25 cellular contexts compared by ENCODE assay signal in the genomic region with DNA sequence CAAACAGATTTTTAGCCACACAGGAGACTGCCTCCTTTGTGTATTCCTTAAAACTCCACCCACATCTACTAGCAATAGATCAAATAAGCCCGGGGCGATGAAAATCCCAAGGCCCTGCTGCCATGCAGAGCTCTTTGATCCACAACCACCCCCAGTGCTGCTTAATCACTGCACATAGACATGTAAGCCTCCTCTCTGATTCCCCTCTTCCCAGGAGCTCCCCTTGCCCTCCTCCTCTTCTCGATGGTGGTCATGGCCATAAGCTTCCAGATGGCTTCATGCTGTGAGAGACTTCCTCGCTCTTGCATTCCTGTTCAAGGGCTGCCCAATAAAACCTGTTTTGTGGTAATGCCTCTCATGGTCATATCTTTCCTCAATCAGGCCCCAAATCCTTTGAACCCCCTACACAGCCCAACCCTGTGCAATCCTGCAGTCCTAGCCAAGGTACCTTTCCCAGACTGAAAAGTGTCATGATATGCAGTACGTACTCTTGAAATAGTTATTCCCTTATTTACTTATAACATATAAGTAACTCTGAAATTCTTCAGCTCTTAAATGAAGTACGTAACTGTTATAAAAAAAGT.
DNase-seq lines count a peak whose midpoint lies in the region; ATAC-seq and TF ChIP-seq lines count a peak whose summit lies in the region.
"Had no signal": no experiment of that assay in that cellular context is flagged by ENCODE, and none has a peak within 500 bp of the region (broad histone marks: within the 10 kb centered on the region; RNA-seq: fewer than 3 reads in every experiment).

No MANE protein-coding gene starts in this region.

- H3K36me3 ChIP-seq in left ventricle myocardium inferior (no peaks in the 10 kb centered on the region), SK-N-MC (ENCODE audit: insufficient read depth, low read length) (peaks cover 3% of the 10 kb centered on the region; the same call in 1 of the 2 replicates), smooth muscle cell (ENCODE audit: low read depth) (no peaks in the 10 kb centered on the region), OCI-LY7 (ENCODE audit: insufficient read depth, low read length) (no peaks in the 10 kb centered on the region)
- H3K36me3 ChIP-seq: BE2C, breast epithelium, pancreas, transverse colon had no signal

- TF ChIP-seq CTCF in left ventricle myocardium inferior (IDR thresholded peaks at IDR 0.05; ENCODE audit: borderline replicate concordance) (no peak), smooth muscle cell (IDR thresholded peaks at IDR 0.05; ENCODE audit: borderline replicate concordance, insufficient read depth, poor library complexity, severe bottlenecking) (no peak), OCI-LY7 (conservative IDR thresholded peaks at IDR 0.05; ENCODE audit: low read length) (no peak)

- DNase-seq in left ventricle myocardium inferior: no peak
- DNase-seq in left ventricle myocardium superior: no peak
- DNase-seq in SK-N-MC (ENCODE audit: low read depth, low spot score): peak; percentile 59
- DNase-seq in iPS DF 19.7 (ENCODE audit: low read depth, low spot score): peak; percentile 67
- DNase-seq in smooth muscle cell (lab: John Stamatoyannopoulos, UW; ENCODE audit: unreplicated experiment): no peak
- no peak for DNase-seq in OCI-LY7 (ENCODE audit: low spot score)
- DNase-seq: activated CD4-positive, alpha-beta T cell treated with anti-CD3 and anti-CD28 coated beads, Interleukin-2, amount 50 U/mL, for 48 hours; activated CD4-positive, CD25-positive, alpha-beta regulatory T cell treated with anti-CD3 and anti-CD28 coated beads, Interleukin-2, amount 50 U/mL, for 72 hours; amygdala; BE2C; KG1; left colon; NCI-H1092 treated with DMSO at 0.1 percent for 48 hours; NCI-H187 treated with DMSO at 0.1 percent for 48 hours; NCI-H2171; NCI-H510A treated with DMSO at 0.1 percent for 48 hours; pancreas; T-helper 17 cell; transverse colon had no signal

- H2AFZ ChIP-seq in smooth muscle cell (ENCODE audit: low read depth) (no peak overlapping the region), OCI-LY7 (ENCODE audit: low read length) (no peak overlapping the region)

- H4K20me1 ChIP-seq in smooth muscle cell (ENCODE audit: low read depth): no peaks in the 10 kb centered on the region
- no peaks in the 10 kb centered on the region for H4K20me1 ChIP-seq in OCI-LY7 (ENCODE audit: insufficient read depth, low read length)

- CTCF ChIA-PET in OCI-LY7 (lab: Charles Lee; ENCODE audit: unreplicated experiment): no interaction called here

- H3K4me1 ChIP-seq in left ventricle myocardium inferior (peaks cover 37% of the 10 kb centered on the region), smooth muscle cell (ENCODE audit: low read depth) (peaks cover 4% of the 10 kb centered on the region), OCI-LY7 (ENCODE audit: insufficient read depth, low read length, poor library complexity, severe bottlenecking) (no peaks in the 10 kb centered on the region)
- H3K4me1 ChIP-seq: breast epithelium, pancreas, transverse colon had no signal

- H3K9me2 ChIP-seq in OCI-LY7 (ENCODE audit: insufficient read depth, low read length): no peaks in the 10 kb centered on the region

- H3K27ac ChIP-seq in left ventricle myocardium inferior (replicated peaks) (peak overlapping the region; percentile 79), SK-N-MC (peak overlapping the region; percentile 84), smooth muscle cell (ENCODE audit: low read depth) (no peak overlapping the region), OCI-LY7 (ENCODE audit: low read depth, low read length, poor library complexity, severe bottlenecking) (no peak overlapping the region)
- H3K27ac ChIP-seq: breast epithelium, epithelial cell of prostate, pancreas, transverse colon had no signal

- peak overlapping the region; percentile 16 for H3K4me2 ChIP-seq in smooth muscle cell
- no peak overlapping the region for H3K4me2 ChIP-seq in OCI-LY7 (ENCODE audit: low read length)

- H3K9ac ChIP-seq in SK-N-MC (ENCODE audit: insufficient read length) (no peak overlapping the region), smooth muscle cell (ENCODE audit: low read depth) (no peak overlapping the region)

- intact Hi-C loops in left ventricle myocardium inferior (cut with micrococcal nuclease) (no loop called here), left ventricle myocardium superior (cut with micrococcal nuclease) (no loop called here), OCI-LY7 (cut with micrococcal nuclease; ENCODE audit: unreplicated experiment) (no loop called here)

- H3K27me3 ChIP-seq in left ventricle myocardium inferior (ENCODE audit: low read depth) (no peaks in the 10 kb centered on the region), smooth muscle cell (ENCODE audit: low read depth) (no peaks in the 10 kb centered on the region)
- H3K27me3 ChIP-seq: BE2C, breast epithelium, pancreas, transverse colon had no signal

- H3K4me3 ChIP-seq in left ventricle myocardium inferior: no peak overlapping the region
- peak overlapping the region; percentile 37; the same call in 1 of the 2 replicates for H3K4me3 ChIP-seq in SK-N-MC
- no peak overlapping the region for H3K4me3 ChIP-seq in smooth muscle cell
- no peak overlapping the region for H3K4me3 ChIP-seq in OCI-LY7 (ENCODE audit: low read depth, low read length, poor library complexity, severe bottlenecking)
- H3K4me3 ChIP-seq: pancreas, transverse colon had no signal

- 37% methylated on average over 6 of the region's 6 CpGs for WGBS in smooth muscle cell (ENCODE audit: low lambda C conversion rate)

- H3F3A ChIP-seq in smooth muscle cell (ENCODE audit: low read depth): no peaks in the 10 kb centered on the region

- no peaks in the 10 kb centered on the region for H3K79me2 ChIP-seq in smooth muscle cell (ENCODE audit: low read depth)
- no peaks in the 10 kb centered on the region for H3K79me2 ChIP-seq in OCI-LY7 (ENCODE audit: insufficient read depth, low read depth, low read length)

- POLR2A ChIA-PET in OCI-LY7 (lab: Charles Lee): interaction anchor here (0.9 kb wide), 1 partner anchor 84 kb away, joined by 4 read pairs; no protein-coding TSS in a partner anchor

- H3K9me3 ChIP-seq in left ventricle myocardium inferior (replicated peaks): no peaks in the 10 kb centered on the region
- no peaks in the 10 kb centered on the region for H3K9me3 ChIP-seq in SK-N-MC (ENCODE audit: low read depth, low read length)
- no peaks in the 10 kb centered on the region for H3K9me3 ChIP-seq in smooth muscle cell (replicated peaks; ENCODE audit: low read depth)
- H3K9me3 ChIP-seq in OCI-LY7 (ENCODE audit: low read length): no peaks in the 10 kb centered on the region
- H3K9me3 ChIP-seq: BE2C, breast epithelium, pancreas, transverse colon had no signal

- ATAC-seq in left ventricle myocardium superior (no peak), HG02759 (IDR thresholded peaks at IDR 0.05; ENCODE audit: unreplicated experiment) (no peak), GM19463 (IDR thresholded peaks at IDR 0.05; ENCODE audit: unreplicated experiment) (no peak)
- ATAC-seq: activated naive CD4-positive, alpha-beta T cell treated with anti-CD3 and anti-CD28 coated beads, Interleukin-2, amount 50 U/mL, for 72 hours; left colon; pancreas; stimulated activated effector memory CD8-positive, alpha-beta T cell treated with anti-CD3 and anti-CD28 coated beads, Interleukin-12 subunit alpha, Interleukin-12 subunit beta, amount 100 ng/mL, for 72 hours; T-helper 17 cell had no signal

- no TSS peak for BruUV-seq in OCI-LY7 (replicated peaks; lab: Mats Ljungman, UMichigan)

Comparison
In these comparisons a context has a peak if more than half of its experiments do, and no peak if none do; other contexts are left out.
1. DNase-seq: peak in SK-N-MC (single experiment) and iPS DF 19.7 (single experiment); none in left ventricle myocardium inferior (single experiment), left ventricle myocardium superior (single experiment), smooth muscle cell (single experiment) and OCI-LY7 (single experiment).
2. H3K27ac ChIP-seq: peak in left ventricle myocardium inferior (single experiment) and SK-N-MC (single experiment); none in smooth muscle cell (single experiment) and OCI-LY7 (single experiment).